Comparison of ENCODE assay signal across 8 cellular contexts in the genomic region with DNA sequence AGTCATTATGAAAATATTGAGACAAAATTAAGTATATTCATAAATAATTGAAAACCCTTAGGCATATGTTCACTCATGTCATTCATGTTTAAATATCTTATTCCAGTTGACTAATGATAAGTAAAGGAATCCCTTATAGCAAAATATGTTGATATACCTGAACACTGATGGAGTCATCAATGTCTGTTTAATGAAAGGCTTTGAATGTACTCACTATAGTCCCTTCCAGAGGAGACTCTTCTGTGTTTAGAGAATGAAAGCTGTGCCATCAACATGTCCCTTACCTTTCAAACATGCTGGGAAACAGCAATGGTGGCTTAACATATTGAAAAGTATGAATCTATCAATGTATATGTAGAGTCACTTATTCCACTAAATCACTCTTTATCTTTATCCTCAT.
"Had no signal": no experiment of that assay in that cellular context is flagged by ENCODE, and none has a peak within 500 bp of the region (broad histone marks: within the 10 kb centered on the region; RNA-seq: fewer than 3 reads in every experiment).

No MANE protein-coding gene starts in this region.

- H3K4me3 ChIP-seq: GM23248, GM23338, HAP-1 had no signal

- DNase-seq: GM23248, GOT3, H7, H9, HCEC 1CT, HFFc6 had no signal

- H3K4me2 ChIP-seq: GM23338 had no signal

- H3K9ac ChIP-seq: GM23248 had no signal

- H3K27ac ChIP-seq: GM23248 had no signal

- H2AFZ ChIP-seq: GM23248, GM23338 had no signal

- H3K36me3 ChIP-seq: HAP-1 had no signal

- H3K9me3 ChIP-seq: HAP-1 had no signal
